In the genomic region with DNA sequence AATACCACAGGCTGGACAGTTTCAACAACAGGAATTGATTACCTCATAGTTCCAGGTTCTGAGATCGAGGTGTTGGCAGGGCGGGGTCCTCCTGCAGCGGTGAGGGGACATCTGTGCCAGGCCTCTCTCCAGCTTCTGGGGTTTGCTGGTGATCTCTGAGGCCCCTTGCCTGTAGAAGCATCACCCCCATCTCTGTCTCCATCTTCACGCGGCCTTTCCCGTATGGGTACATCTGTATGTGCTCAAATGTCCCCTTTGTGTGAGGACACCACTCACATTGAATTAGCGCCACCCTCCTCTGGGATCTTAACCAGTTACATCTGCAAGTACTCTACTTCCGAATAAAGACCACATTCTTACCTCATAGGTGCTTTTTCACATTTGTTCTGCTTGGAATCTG, we compare ENCODE assay signal across 19 cellular contexts.
DNase-seq lines count a peak whose midpoint lies in the region; ATAC-seq, FAIRE-seq and TF ChIP-seq lines count a peak whose summit lies in the region.
"Had no signal": no experiment of that assay in that cellular context is flagged by ENCODE, and none has a peak within 500 bp of the region (broad histone marks: within the 10 kb centered on the region; RNA-seq: fewer than 3 reads in every experiment).

No MANE protein-coding gene starts in this region.

- TF ChIP-seq CTCF in bronchial epithelial cell (IDR thresholded peaks at IDR 0.05; ENCODE audit: insufficient read depth, low read length, severe bottlenecking) (no peak), PC-9 (conservative IDR thresholded peaks at IDR 0.05) (no peak)

- no peaks in the 10 kb centered on the region for H3K9me2 ChIP-seq in PC-9 (ENCODE audit: insufficient read depth)

- no peak overlapping the region for H2AFZ ChIP-seq in PC-9
- H2AFZ ChIP-seq: GM23338 had no signal

- no peak overlapping the region for H3K4me2 ChIP-seq in PC-9
- H3K4me2 ChIP-seq: GM23338 had no signal

- no TSS peak for BruUV-seq in PC-9 (replicated peaks; lab: Mats Ljungman, UMichigan)

- no peaks in the 10 kb centered on the region for H3K4me1 ChIP-seq in PC-9 (replicated peaks; ENCODE audit: insufficient read depth)
- H3K4me1 ChIP-seq: HAP-1 had no signal

- H3K9me3 ChIP-seq in PC-9 (ENCODE audit: insufficient read depth, low read depth): no peaks in the 10 kb centered on the region
- H3K9me3 ChIP-seq: HAP-1 had no signal

- peak; percentile 40 for FAIRE-seq in bronchial epithelial cell (lab: Jason Lieb, UNC)
- FAIRE-seq: GM12891, GM18507, H54 had no signal

- no peak for DNase-seq in bronchial epithelial cell (ENCODE audit: low read depth)
- DNase-seq in ecto neural progenitor cell (ENCODE audit: low spot score): peak; percentile 12
- DNase-seq in posterior vena cava (ENCODE audit: low spot score): peak; percentile 13
- DNase-seq in NCI-H2196 (lab: John Stamatoyannopoulos, UW; ENCODE audit: unreplicated experiment): no peak
- no peak for DNase-seq in PC-9
- DNase-seq: C1 segment of cervical spinal cord; Calu3; CD4-positive, alpha-beta memory T cell; COR-L47; DMS53; DMS79 treated with DMSO at 0.1 percent for 48 hours; GF-D8; HFFc6 had no signal

- intact Hi-C loops in posterior vena cava (cut with DNase I) (no loop called here), PC-9 (cut with micrococcal nuclease; ENCODE audit: unreplicated experiment) (no loop called here)

- H3K27me3 ChIP-seq in bronchial epithelial cell (ENCODE audit: control insufficient read depth, insufficient read depth, low read length) (no peaks in the 10 kb centered on the region), PC-9 (ENCODE audit: insufficient read depth, low read depth) (peaks cover 93% of the 10 kb centered on the region)

- H3K4me3 ChIP-seq in bronchial epithelial cell (ENCODE audit: low read depth, low read length) (no peak overlapping the region), PC-9 (no peak overlapping the region)
- H3K4me3 ChIP-seq: GM23338, HAP-1 had no signal

- H3K36me3 ChIP-seq in bronchial epithelial cell (ENCODE audit: control insufficient read depth, insufficient read depth, low read length) (no peaks in the 10 kb centered on the region), PC-9 (ENCODE audit: low read depth) (no peaks in the 10 kb centered on the region)
- H3K36me3 ChIP-seq: HAP-1 had no signal

- CTCF ChIA-PET in PC-9 (lab: Charles Lee): no interaction called here

- no peaks in the 10 kb centered on the region; the same call in 1 of the 2 replicates for H4K20me1 ChIP-seq in PC-9 (ENCODE audit: insufficient read depth)

- POLR2A ChIA-PET in PC-9 (lab: Charles Lee; ENCODE audit: unreplicated experiment): no interaction called here

- ATAC-seq in HG02759 (IDR thresholded peaks at IDR 0.05; ENCODE audit: unreplicated experiment): no peak
- ATAC-seq: GM23338 had no signal

- no peaks in the 10 kb centered on the region for H3F3A ChIP-seq in PC-9 (ENCODE audit: insufficient read depth, low read depth)

- H3K79me2 ChIP-seq in PC-9 (ENCODE audit: low read depth): no peaks in the 10 kb centered on the region

- no peak overlapping the region for H3K27ac ChIP-seq in PC-9

Comparison
In these comparisons a context has a peak if more than half of its experiments do, and no peak if none do; other contexts are left out.
1. DNase-seq: peak in ecto neural progenitor cell (single experiment) and posterior vena cava (single experiment); none in bronchial epithelial cell (single experiment), NCI-H2196 (single experiment) and PC-9 (0 of 2).